In genomic region chr21:30194701-30195299, GRCh38 we compare ENCODE assay signal across 8 cellular contexts. TPM values are rescaled to one million over a fixed set of nuclear protein-coding genes. Genes with fewer than 3 reads are reported as not detected.
A peak's percentile ranks its signal among the peaks of the same experiment; 100 is the strongest.
DNase-seq lines count a peak whose midpoint lies in the region; ATAC-seq lines count a peak whose summit lies in the region.

No MANE protein-coding gene starts in this region.

- DNase-seq in SIG-M5 treated with dmso at 0.1 percent for 504 hours (lab: John Stamatoyannopoulos, UW; ENCODE audit: unreplicated experiment) (peak; percentile 49), SIG-M5 (lab: John Stamatoyannopoulos, UW) (no peak), NCI-H1092 (lab: John Stamatoyannopoulos, UW) (peak; percentile 55), SW480 (ENCODE audit: low spot score) (peak; percentile 53), iris pigment epithelial cell (ENCODE audit: low read depth) (peak; percentile 30), cerebellar nuclear complex (lab: John Stamatoyannopoulos, UW) (no peak), occipital lobe (lab: John Stamatoyannopoulos, UW) (no peak)

- ATAC-seq in HG03175 (IDR thresholded peaks at IDR 0.05; ENCODE audit: unreplicated experiment) = no peak

RNA-seq across cellular contexts. Expression of gene CLDN8, which starts 21.1 kb away (rescaled TPM):
- total RNA-seq in occipital lobe = not detected

RNA-seq across cellular contexts. Expression of gene CLDN17, which starts 28.2 kb away (rescaled TPM):
- not detected for total RNA-seq in occipital lobe

Comparison
In these comparisons a context has a peak if more than half of its experiments do, and no peak if none do; other contexts are left out.
1. DNase-seq: peak in SIG-M5 treated with dmso at 0.1 percent for 504 hours (single experiment), NCI-H1092 (single experiment), SW480 (single experiment) and iris pigment epithelial cell (single experiment); none in SIG-M5 (single experiment), cerebellar nuclear complex (0 of 2) and occipital lobe (single experiment).